9 cellular contexts compared by ENCODE assay signal in genomic region chr5:171309526-171310333, GRCh38. TPM values are rescaled to one million over a fixed set of nuclear protein-coding genes. Genes with fewer than 3 reads are reported as not detected.
DNase-seq lines count a peak whose midpoint lies in the region; ATAC-seq and TF ChIP-seq lines count a peak whose summit lies in the region.
"Had no signal": no experiment of that assay in that cellular context is flagged by ENCODE, and none has a peak within 500 bp of the region (broad histone marks: within the 10 kb centered on the region; RNA-seq: fewer than 3 reads in every experiment).

No MANE protein-coding gene starts in this region.

- no peak for ATAC-seq in activated CD8-positive, alpha-beta T cell treated with anti-CD3 and anti-CD28 coated beads for 36 hours
- no peak for ATAC-seq in GM18511 (IDR thresholded peaks at IDR 0.05; ENCODE audit: unreplicated experiment)
- no peak for ATAC-seq in Right ventricle myocardium superior (ENCODE audit: poor library complexity)

- peaks cover 20% of the 10 kb centered on the region for H3K4me1 Mint-ChIP-seq in activated CD8-positive, alpha-beta T cell treated with anti-CD3 and anti-CD28 coated beads for 36 hours (ENCODE audit: low read depth)

- DNase-seq in AG10803 (ENCODE audit: low read depth) (no peak), GM20000 (ENCODE audit: low spot score) (peak; percentile 55), iPS-NIHi7 (ENCODE audit: extremely low spot score) (peak; percentile 61), NCI-H1048 (lab: John Stamatoyannopoulos, UW) (no peak), NCI-H446 (lab: John Stamatoyannopoulos, UW) (no peak), Right ventricle myocardium superior (no peak)
- DNase-seq in activated CD8-positive, alpha-beta T cell treated with anti-CD3 and anti-CD28 coated beads for 36 hours = peak; percentile 36
- DNase-seq: NCI-H1417 had no signal

- POLR2A ChIA-PET in activated CD8-positive, alpha-beta T cell treated with anti-CD3 and anti-CD28 coated beads for 36 hours (lab: Charles Lee) = no interaction called here

- no peaks in the 10 kb centered on the region for H3K36me3 Mint-ChIP-seq in activated CD8-positive, alpha-beta T cell treated with anti-CD3 and anti-CD28 coated beads for 36 hours (ENCODE audit: low read depth)

- no peak overlapping the region for H3K4me3 Mint-ChIP-seq in activated CD8-positive, alpha-beta T cell treated with anti-CD3 and anti-CD28 coated beads for 36 hours

- no peaks in the 10 kb centered on the region for H3K9me3 Mint-ChIP-seq in activated CD8-positive, alpha-beta T cell treated with anti-CD3 and anti-CD28 coated beads for 36 hours

- H3K4me3 ChIP-seq in AG10803 (ENCODE audit: low read length) = no peak overlapping the region

- intact Hi-C loops in activated CD8-positive, alpha-beta T cell treated with anti-CD3 and anti-CD28 coated beads for 36 hours (cut with micrococcal nuclease) = loop anchor here (10.0 kb wide), 1 partner anchor 1925 kb away; the partner anchor contains the start of gene NKX2-5
- intact Hi-C loops in Right ventricle myocardium superior (cut with DNase I) = no loop called here

- H3K27me3 Mint-ChIP-seq in activated CD8-positive, alpha-beta T cell treated with anti-CD3 and anti-CD28 coated beads for 36 hours = peaks cover 70% of the 10 kb centered on the region

- CTCF ChIA-PET in activated CD8-positive, alpha-beta T cell treated with anti-CD3 and anti-CD28 coated beads for 36 hours (lab: Charles Lee) = interaction anchor here (0.9 kb wide), 1 partner anchor 9 kb away, joined by 4 read pairs; no protein-coding TSS in a partner anchor

- no peak overlapping the region for H3K27ac Mint-ChIP-seq in activated CD8-positive, alpha-beta T cell treated with anti-CD3 and anti-CD28 coated beads for 36 hours

- TF ChIP-seq CTCF in AG10803 (conservative IDR thresholded peaks at IDR 0.05; ENCODE audit: low read length) (peak; percentile 38), GM20000 (IDR thresholded peaks at IDR 0.05; ENCODE audit: extremely low read depth, missing control alignments) (peak; percentile 16)
- TF ChIP-seq CTCF in activated CD8-positive, alpha-beta T cell treated with anti-CD3 and anti-CD28 coated beads for 36 hours (IDR thresholded peaks at IDR 0.05) = no peak

RNA-seq across cellular contexts. Expression of gene TLX3, which starts 0.7 kb away (rescaled TPM):
- not detected for total RNA-seq in activated CD8-positive, alpha-beta T cell treated with anti-CD3 and anti-CD28 coated beads for 36 hours
- not detected for total RNA-seq in Right ventricle myocardium superior

Comparison
In these comparisons a context has a peak if more than half of its experiments do, and no peak if none do; other contexts are left out.
1. DNase-seq: peak in GM20000 (single experiment), activated CD8-positive, alpha-beta T cell treated with anti-CD3 and anti-CD28 coated beads for 36 hours (single experiment) and iPS-NIHi7 (single experiment); none in AG10803 (single experiment), NCI-H1048 (single experiment), NCI-H446 (0 of 2) and Right ventricle myocardium superior (single experiment).